ENCODE assay signal across 11 cellular contexts in the genomic region with DNA sequence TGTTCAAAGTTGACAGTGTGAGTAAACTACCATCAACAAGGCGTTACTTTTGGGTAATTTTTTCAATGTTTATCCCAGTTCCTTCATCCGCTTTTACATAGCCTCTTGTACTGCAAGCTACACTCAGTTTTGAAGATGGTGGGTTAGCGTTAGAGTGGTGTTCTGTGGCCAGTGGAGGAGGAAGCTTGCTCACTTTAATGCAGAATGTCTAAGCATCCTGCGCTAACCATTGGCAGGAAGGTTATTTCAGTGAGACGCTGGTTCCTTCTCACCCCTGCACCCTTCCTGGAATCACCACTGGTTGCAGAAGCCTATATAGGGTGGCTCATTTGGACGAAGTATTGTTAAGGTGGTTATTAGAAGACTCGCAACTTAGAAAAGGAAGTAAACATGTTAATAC.
DNase-seq lines count a peak whose midpoint lies in the region; ATAC-seq, FAIRE-seq and TF ChIP-seq lines count a peak whose summit lies in the region.
"Had no signal": no experiment of that assay in that cellular context is flagged by ENCODE, and none has a peak within 500 bp of the region (broad histone marks: within the 10 kb centered on the region; RNA-seq: fewer than 3 reads in every experiment).

No MANE protein-coding gene starts in this region.

- no peaks in the 10 kb centered on the region for H3K9me3 Mint-ChIP-seq in activated naive CD8-positive, alpha-beta T cell treated with anti-CD3 and anti-CD28 coated beads, Interleukin-2, amount 10 ng/mL, durations not matched to agents 7 days and 5 days

- DNase-seq in GM12865 (ENCODE audit: low read depth) (peak; percentile 79), KBM-7 (peak; percentile 56), small intestine (peak; percentile 44), erythroblast (lab: John Stamatoyannopoulos, UW) (no peak)
- DNase-seq in activated naive CD8-positive, alpha-beta T cell treated with anti-CD3 and anti-CD28 coated beads, Interleukin-2, amount 10 ng/mL, durations not matched to agents 7 days and 5 days, result no peak
- DNase-seq: kidney, NCI-H1694 treated with DMSO at 0.1 percent for 48 hours, SHP77 had no signal

- peak overlapping the region; percentile 2 to 85 for H3K27ac ChIP-seq in small intestine (ENCODE audit: low read depth in 1 of 2, low read length in 1 of 2)

- peaks cover 76% of the 10 kb centered on the region for H3K36me3 Mint-ChIP-seq in activated naive CD8-positive, alpha-beta T cell treated with anti-CD3 and anti-CD28 coated beads, Interleukin-2, amount 10 ng/mL, durations not matched to agents 7 days and 5 days

- H3K4me1 ChIP-seq in small intestine (ENCODE audit: control insufficient read depth in 2 of 2, insufficient read depth in 1 of 2, low read depth in 1 of 2, low read length in 1 of 2), result peaks cover 0 to under 1% of the 10 kb centered on the region in 2 donors

- no peaks in the 10 kb centered on the region for H3K27me3 ChIP-seq in small intestine (ENCODE audit: control insufficient read depth in 2 of 2, insufficient read depth in 2 of 2, low read length in 2 of 2)

- TF ChIP-seq POLR2A in erythroblast (IDR thresholded peaks at IDR 0.05; ENCODE audit: low read length), result no peak

- peak; percentile 53 for ATAC-seq in activated naive CD8-positive, alpha-beta T cell treated with anti-CD3 and anti-CD28 coated beads, Interleukin-2, amount 10 ng/mL, durations not matched to agents 7 days and 5 days (ENCODE audit: low read depth)
- no peak for ATAC-seq in GM19035 (IDR thresholded peaks at IDR 0.05; ENCODE audit: unreplicated experiment)
- no peak for ATAC-seq in SK-N-SH treated with all-trans-retinoic acid at 6 μM for 48 hours

- H3K27ac Mint-ChIP-seq in activated naive CD8-positive, alpha-beta T cell treated with anti-CD3 and anti-CD28 coated beads, Interleukin-2, amount 10 ng/mL, durations not matched to agents 7 days and 5 days, result no peak overlapping the region

- no peaks in the 10 kb centered on the region for H3K36me3 ChIP-seq in small intestine (ENCODE audit: control insufficient read depth in 2 of 2, insufficient read depth in 2 of 2, low read length in 2 of 2)

- peaks cover 89% of the 10 kb centered on the region for H3K4me1 Mint-ChIP-seq in activated naive CD8-positive, alpha-beta T cell treated with anti-CD3 and anti-CD28 coated beads, Interleukin-2, amount 10 ng/mL, durations not matched to agents 7 days and 5 days

- H3K27me3 Mint-ChIP-seq in activated naive CD8-positive, alpha-beta T cell treated with anti-CD3 and anti-CD28 coated beads, Interleukin-2, amount 10 ng/mL, durations not matched to agents 7 days and 5 days, result no peaks in the 10 kb centered on the region

- WGBS in small intestine, 3 donors, result 67 to 83% (median 71%) methylated on average over 7 of the region's 7 CpGs

- H3K4me3 Mint-ChIP-seq in activated naive CD8-positive, alpha-beta T cell treated with anti-CD3 and anti-CD28 coated beads, Interleukin-2, amount 10 ng/mL, durations not matched to agents 7 days and 5 days, result no peak overlapping the region

- H3K9me3 ChIP-seq in small intestine (ENCODE audit: control insufficient read depth, low read depth), result no peaks in the 10 kb centered on the region

- in situ Hi-C loops in KBM-7 (cut with MboI; ENCODE audit: low pct_unique_long_range_greater_than_20kb, low sequenced_read_pairs), result no loop called here

- TF ChIP-seq CTCF in GM12865 (IDR thresholded peaks at IDR 0.05; ENCODE audit: insufficient read depth, low read depth, low read length, missing control alignments), result no peak

- POLR2A ChIA-PET in activated naive CD8-positive, alpha-beta T cell treated with anti-CD3 and anti-CD28 coated beads, Interleukin-2, amount 10 ng/mL, durations not matched to agents 7 days and 5 days (lab: Charles Lee), result interaction anchor here (0.7 to 18.3 kb wide), 11 partner anchors 9 to 1484 kb away, joined by 3 to 996 read pairs (median 5); no protein-coding TSS in a partner anchor

- H3K4me3 ChIP-seq in GM12865 (ENCODE audit: low read depth, low read length) (peak overlapping the region; percentile 62), small intestine (ENCODE audit: low read depth in 1 of 2, low read length in 2 of 2) (no peak overlapping the region)

- FAIRE-seq in small intestine (lab: Jason Lieb, UNC), result no peak
- FAIRE-seq: endometrium, kidney had no signal

TF ChIP-seq in SK-N-SH treated with all-trans-retinoic acid at 6 μM for 48 hours, 23 proteins besides CTCF, POLR2A, EP300 and RAD21:
- TF ChIP-seq ZNF8 (CRISPR knock-in tag; IDR thresholded peaks at IDR 0.05) (no peak), RARB (CRISPR knock-in tag; IDR thresholded peaks at IDR 0.05) (no peak), TOX (CRISPR knock-in tag; IDR thresholded peaks at IDR 0.05; ENCODE audit: borderline replicate concordance) (no peak), ARNTL (CRISPR knock-in tag; IDR thresholded peaks at IDR 0.05; ENCODE audit: borderline replicate concordance, low read depth) (no peak), SNAI2 (CRISPR knock-in tag; IDR thresholded peaks at IDR 0.05) (no peak), ZNF565 (CRISPR knock-in tag; conservative IDR thresholded peaks at IDR 0.05; ENCODE audit: low read depth) (no peak), TCF4 (CRISPR knock-in tag; IDR thresholded peaks at IDR 0.05; ENCODE audit: borderline replicate concordance) (no peak), PPARA (CRISPR knock-in tag; IDR thresholded peaks at IDR 0.05; ENCODE audit: borderline replicate concordance) (no peak), ZC3H10 (CRISPR knock-in tag; IDR thresholded peaks at IDR 0.05) (no peak), GLIS3 (CRISPR knock-in tag; IDR thresholded peaks at IDR 0.05) (no peak), ZFP30 (CRISPR knock-in tag; IDR thresholded peaks at IDR 0.05) (no peak)
- TF ChIP-seq, protein P1, sequence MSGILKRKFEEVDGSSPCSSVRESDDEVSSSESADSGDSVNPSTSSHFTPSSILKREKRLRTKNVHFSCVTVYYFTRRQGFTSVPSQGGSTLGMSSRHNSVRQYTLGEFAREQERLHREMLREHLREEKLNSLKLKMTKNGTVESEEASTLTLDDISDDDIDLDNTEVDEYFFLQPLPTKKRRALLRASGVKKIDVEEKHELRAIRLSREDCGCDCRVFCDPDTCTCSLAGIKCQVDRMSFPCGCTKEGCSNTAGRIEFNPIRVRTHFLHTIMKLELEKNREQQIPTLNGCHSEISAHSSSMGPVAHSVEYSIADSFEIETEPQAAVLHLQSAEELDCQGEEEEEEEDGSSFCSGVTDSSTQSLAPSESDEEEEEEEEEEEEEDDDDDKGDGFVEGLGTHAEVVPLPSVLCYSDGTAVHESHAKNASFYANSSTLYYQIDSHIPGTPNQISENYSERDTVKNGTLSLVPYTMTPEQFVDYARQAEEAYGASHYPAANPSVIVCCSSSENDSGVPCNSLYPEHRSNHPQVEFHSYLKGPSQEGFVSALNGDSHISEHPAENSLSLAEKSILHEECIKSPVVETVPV (CRISPR knock-in tag; IDR thresholded peaks at IDR 0.05), result no peak
- TF ChIP-seq, protein P2, sequence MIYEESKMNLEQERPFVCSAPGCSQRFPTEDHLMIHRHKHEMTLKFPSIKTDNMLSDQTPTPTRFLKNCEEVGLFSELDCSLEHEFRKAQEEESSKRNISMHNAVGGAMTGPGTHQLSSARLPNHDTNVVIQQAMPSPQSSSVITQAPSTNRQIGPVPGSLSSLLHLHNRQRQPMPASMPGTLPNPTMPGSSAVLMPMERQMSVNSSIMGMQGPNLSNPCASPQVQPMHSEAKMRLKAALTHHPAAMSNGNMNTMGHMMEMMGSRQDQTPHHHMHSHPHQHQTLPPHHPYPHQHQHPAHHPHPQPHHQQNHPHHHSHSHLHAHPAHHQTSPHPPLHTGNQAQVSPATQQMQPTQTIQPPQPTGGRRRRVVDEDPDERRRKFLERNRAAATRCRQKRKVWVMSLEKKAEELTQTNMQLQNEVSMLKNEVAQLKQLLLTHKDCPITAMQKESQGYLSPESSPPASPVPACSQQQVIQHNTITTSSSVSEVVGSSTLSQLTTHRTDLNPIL (CRISPR knock-in tag; IDR thresholded peaks at IDR 0.05; ENCODE audit: low read depth), result no peak

Comparison
In these comparisons a context has a peak if more than half of its experiments do, and no peak if none do; other contexts are left out.
1. DNase-seq: peak in GM12865 (single experiment), KBM-7 (single experiment) and small intestine (single experiment); none in activated naive CD8-positive, alpha-beta T cell treated with anti-CD3 and anti-CD28 coated beads, Interleukin-2, amount 10 ng/mL, durations not matched to agents 7 days and 5 days (single experiment) and erythroblast (0 of 2).